ENCODE assay signal across 8 cellular contexts in the genomic region with DNA sequence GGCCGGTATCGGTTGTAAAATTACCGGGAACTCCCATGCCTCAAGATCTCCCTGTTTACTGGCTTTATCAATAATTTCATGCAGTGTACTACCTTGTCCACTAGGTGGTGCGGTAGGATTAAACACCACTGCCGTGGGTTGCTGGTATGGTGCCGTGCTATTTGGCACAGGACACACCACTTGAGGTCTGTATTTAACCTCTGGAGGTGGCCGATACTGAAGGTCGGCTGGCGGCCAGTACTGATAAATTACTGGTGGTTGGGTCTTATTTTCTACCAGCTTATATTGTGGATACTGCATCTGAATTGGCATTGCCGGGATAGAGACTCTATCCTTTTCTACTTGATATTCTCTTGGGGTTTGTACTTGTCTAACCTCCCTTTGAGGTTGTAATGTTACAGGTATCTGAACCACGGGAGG. TPM values are rescaled to one million over a fixed set of nuclear protein-coding genes. Genes with fewer than 3 reads are reported as not detected.
A peak's percentile ranks its signal among the peaks of the same experiment; 100 is the strongest.
DNase-seq lines count a peak whose midpoint lies in the region; ATAC-seq and TF ChIP-seq lines count a peak whose summit lies in the region.

No MANE protein-coding gene starts in this region.

- H3K4me1 ChIP-seq in Panc1 (ENCODE audit: control insufficient read depth, insufficient read depth, low read length): peaks cover 5% of the 10 kb centered on the region

- intact Hi-C loops in Panc1 (cut with micrococcal nuclease; ENCODE audit: unreplicated experiment): loop anchor here (5.0 to 10.0 kb wide), 3 partner anchors 63 to 243 kb away; partner anchors contain the start of genes GNMT, KLHDC3 and MEA1

- no peak for DNase-seq in AG09309 (ENCODE audit: low read depth)
- peak; percentile 83 for DNase-seq in LoVo (ENCODE audit: low spot score)
- peak; percentile 72 for DNase-seq in Panc1 (ENCODE audit: low read depth, low spot score)
- DNase-seq in activated T-cell treated with anti-CD3 and anti-CD28 coated beads, Interleukin-2, amount 50 U/mL, for 48 hours: peak; percentile 74 to 75
- DNase-seq in fibroblast of mammary gland (ENCODE audit: low read depth): peak; percentile 86
- peak; percentile 74 for DNase-seq in neural crest cell (ENCODE audit: low read depth, low spot score)
- peak in 40 of 49 donors; percentile 9 to 87 (median 48) for DNase-seq in substantia nigra (lab: John Stamatoyannopoulos, UW)

- H3K4me1 Mint-ChIP-seq in neural crest cell: peaks cover 5% of the 10 kb centered on the region

- POLR2A ChIA-PET in Panc1 (lab: Charles Lee): no interaction called here

- TF ChIP-seq CTCF in AG09309 (IDR thresholded peaks at IDR 0.05; ENCODE audit: control insufficient read depth, insufficient read depth, low read depth, low read length, missing control alignments): peak; percentile 82
- TF ChIP-seq CTCF in Panc1 (IDR thresholded peaks at IDR 0.05): peak; percentile 92
- peak; percentile 80 for TF ChIP-seq CTCF in fibroblast of mammary gland (conservative IDR thresholded peaks at IDR 0.05; ENCODE audit: control insufficient read depth, insufficient read depth, low read depth, low read length)
- peak; percentile 91 for TF ChIP-seq CTCF in neural crest cell (conservative IDR thresholded peaks at IDR 0.05)

- no peaks in the 10 kb centered on the region for H3K9me3 ChIP-seq in Panc1 (ENCODE audit: control insufficient read depth, insufficient read depth, low read depth, low read length)

- CTCF ChIA-PET in Panc1 (lab: Charles Lee): interaction anchor here (0.8 to 1.0 kb wide), 2 partner anchors 112 to 119 kb away, joined by 3 read pairs; partner anchors contain the start of genes KLHDC3 and MEA1

- no peak overlapping the region for H3K4me3 Mint-ChIP-seq in neural crest cell

- BruUV-seq in Panc1 (replicated peaks; lab: Mats Ljungman, UMichigan): no TSS peak

- peak; percentile 60 for ATAC-seq in GM19438 (IDR thresholded peaks at IDR 0.05; ENCODE audit: low read depth, unreplicated experiment)
- peak; percentile 97 for ATAC-seq in Panc1

- no peak overlapping the region for H3K27ac Mint-ChIP-seq in neural crest cell (ENCODE audit: unreplicated experiment)

- no peak overlapping the region for H3K4me3 ChIP-seq in AG09309 (ENCODE audit: control insufficient read depth, low read depth, low read length)
- H3K4me3 ChIP-seq in Panc1 (ENCODE audit: low read depth in 2 of 2, low read length in 2 of 2): peak overlapping the region in 1 of 2 experiments; percentile 23; a peak in 2 of 4 replicates
- H3K4me3 ChIP-seq in fibroblast of mammary gland (ENCODE audit: control insufficient read depth, low read depth, low read length): no peak overlapping the region

- H3K27me3 ChIP-seq in Panc1 (ENCODE audit: control insufficient read depth, insufficient read depth, low read length): no peaks in the 10 kb centered on the region

- H3K9me3 Mint-ChIP-seq in neural crest cell: no peaks in the 10 kb centered on the region

- H3K27me3 Mint-ChIP-seq in neural crest cell (ENCODE audit: low read depth): peaks cover 2% of the 10 kb centered on the region

- no peaks in the 10 kb centered on the region for H3K36me3 Mint-ChIP-seq in neural crest cell (ENCODE audit: low read depth)

- H3K27ac ChIP-seq in Panc1 (ENCODE audit: low read length) (0 out of 2 replicates have a peak overlapping the region, but pooled peaks have one; percentile 29), substantia nigra (ENCODE audit: low read depth, low read length, poor library complexity, severe bottlenecking) (no peak overlapping the region)

- in situ Hi-C loops in Panc1 (cut with HindIII; ENCODE audit: low pct_unique_long_range_greater_than_20kb, low sequenced_read_pairs): no loop called here

- H3K36me3 ChIP-seq in Panc1 (ENCODE audit: control insufficient read depth, insufficient read depth, low read length): no peaks in the 10 kb centered on the region

RNA-seq across cellular contexts. Expression of gene PTCRA, which starts 14.3 kb away (rescaled TPM):
- total RNA-seq in Panc1 (2021; ENCODE audit: unreplicated experiment): not detected
- not detected for polyA plus RNA-seq in Panc1 (2012; ENCODE audit: insufficient read length)
- not detected in 2 replicates for total RNA-seq in neural crest cell

RNA-seq across cellular contexts. Expression of gene RPL7L1, which starts 22.1 kb away (rescaled TPM):
- total RNA-seq in Panc1 (2021; ENCODE audit: unreplicated experiment) (109 TPM), neural crest cell (103 and 105 TPM in 2 replicates)
- 65.9 TPM for polyA plus RNA-seq in Panc1 (2012; ENCODE audit: insufficient read length)

RNA-seq across cellular contexts. Expression of gene CNPY3, which starts 27.7 kb away (rescaled TPM):
- total RNA-seq in Panc1 (2021; ENCODE audit: unreplicated experiment) (72.8 TPM), neural crest cell (61.3 and 62.6 TPM in 2 replicates)
- polyA plus RNA-seq in Panc1 (2012; ENCODE audit: insufficient read length): 110 TPM

RNA-seq across cellular contexts. Expression of gene GNMT, which starts 59.0 kb away (rescaled TPM):
- total RNA-seq in Panc1 (2021; ENCODE audit: unreplicated experiment) (0.72 TPM), neural crest cell (1.5 and 1.8 TPM in 2 replicates)
- 0.41 TPM for polyA plus RNA-seq in Panc1 (2012; ENCODE audit: insufficient read length)
